Comparison of ENCODE assay signal across 8 cellular contexts in genomic region chr6:4358414-4359107, GRCh38.
A peak's percentile ranks its signal among the peaks of the same experiment; 100 is the strongest.
DNase-seq lines count a peak whose midpoint lies in the region; ATAC-seq and TF ChIP-seq lines count a peak whose summit lies in the region.

No MANE protein-coding gene starts in this region.

- 13 to 21% (median 14%) methylated on average over 13 of the region's 13 CpGs for WGBS in psoas muscle, 3 donors

- H3K9me3 ChIP-seq in BE2C, result no peaks in the 10 kb centered on the region
- H3K9me3 ChIP-seq in HUES48 (ENCODE audit: control insufficient read depth, insufficient read depth, low read length), result no peaks in the 10 kb centered on the region
- no peaks in the 10 kb centered on the region for H3K9me3 ChIP-seq in left ventricle myocardium inferior (replicated peaks)
- H3K9me3 ChIP-seq in psoas muscle, result no peaks in the 10 kb centered on the region
- H3K9me3 ChIP-seq in effector memory CD4-positive, alpha-beta T cell (ENCODE audit: control insufficient read depth, low read length), result no peaks in the 10 kb centered on the region

- H3K27me3 ChIP-seq in BE2C (no peaks in the 10 kb centered on the region), HUES48 (ENCODE audit: control insufficient read depth, insufficient read depth, low read length) (no peaks in the 10 kb centered on the region), left ventricle myocardium inferior (ENCODE audit: low read depth) (no peaks in the 10 kb centered on the region), psoas muscle (ENCODE audit: insufficient read depth in 3 of 3, low read length in 2 of 3) (no peaks in the 10 kb centered on the region)
- H3K27me3 ChIP-seq in effector memory CD4-positive, alpha-beta T cell (replicated peaks; ENCODE audit: control insufficient read depth, insufficient read depth, low read length, poor library complexity, severe bottlenecking), result no peaks in the 10 kb centered on the region

- ATAC-seq in psoas muscle, result peak; percentile 96 to 98 (median 96)

- peak; percentile 64 for DNase-seq in BE2C
- peak; percentile 97 for DNase-seq in amniotic epithelial cell (ENCODE audit: low read depth)
- peak; percentile 88 for DNase-seq in left ventricle myocardium inferior
- peak; percentile 94 to 97 for DNase-seq in psoas muscle
- DNase-seq in NK-92 treated with Interleukin-12 subunit alpha and Interleukin-12 subunit beta, amount 100 ng/mL, for 24 hours (lab: John Stamatoyannopoulos, UW), result no peak
- no peak for DNase-seq in effector memory CD4-positive, alpha-beta T cell
- DNase-seq in GM10266 (ENCODE audit: extremely low spot score), result no peak

- no peak for TF ChIP-seq CTCF in BE2C (IDR thresholded peaks at IDR 0.05; ENCODE audit: low read depth, low read length)
- no peak for TF ChIP-seq CTCF in left ventricle myocardium inferior (IDR thresholded peaks at IDR 0.05; ENCODE audit: borderline replicate concordance)
- TF ChIP-seq CTCF in psoas muscle (IDR thresholded peaks at IDR 0.05), result no peak
- TF ChIP-seq CTCF in GM10266 (IDR thresholded peaks at IDR 0.05; ENCODE audit: control insufficient read depth, insufficient read depth, low read depth, missing control alignments), result no peak

- H3K4me1 ChIP-seq in BE2C (no peaks in the 10 kb centered on the region), HUES48 (ENCODE audit: control insufficient read depth, insufficient read depth, low read length) (peaks cover 8% of the 10 kb centered on the region), left ventricle myocardium inferior (peaks cover 24% of the 10 kb centered on the region), psoas muscle (peaks cover 11% of the 10 kb centered on the region)
- H3K4me1 ChIP-seq in effector memory CD4-positive, alpha-beta T cell (ENCODE audit: control insufficient read depth, insufficient read depth, low read length, poor library complexity, severe bottlenecking), result no peaks in the 10 kb centered on the region

- H3K9ac ChIP-seq in HUES48 (ENCODE audit: low read depth, low read length), result no peak overlapping the region

- H3K27ac ChIP-seq in HUES48 (ENCODE audit: low read depth, low read length) (peak overlapping the region; percentile 75), left ventricle myocardium inferior (replicated peaks) (peak overlapping the region; percentile 94), psoas muscle (peak overlapping the region; percentile 99)
- H3K27ac ChIP-seq in effector memory CD4-positive, alpha-beta T cell (ENCODE audit: insufficient read depth, low read length, poor library complexity, severe bottlenecking), result no peak overlapping the region

- intact Hi-C loops in left ventricle myocardium inferior (cut with micrococcal nuclease), result no loop called here
- intact Hi-C loops in psoas muscle (cut with DNase I), result loop anchor here in 1 of 2 donors (10.0 kb wide), 2 partner anchors 74 to 416 kb away; partner anchors contain the start of gene CDYL

- H3K36me3 ChIP-seq in BE2C, result no peaks in the 10 kb centered on the region
- H3K36me3 ChIP-seq in HUES48 (ENCODE audit: control insufficient read depth, insufficient read depth, low read length), result no peaks in the 10 kb centered on the region
- no peaks in the 10 kb centered on the region for H3K36me3 ChIP-seq in left ventricle myocardium inferior
- no peaks in the 10 kb centered on the region for H3K36me3 ChIP-seq in psoas muscle (ENCODE audit: insufficient read depth in 1 of 2, low read depth in 1 of 2)
- no peaks in the 10 kb centered on the region for H3K36me3 ChIP-seq in effector memory CD4-positive, alpha-beta T cell (ENCODE audit: control insufficient read depth, insufficient read depth, low read length)

- no peak overlapping the region for H3K4me3 ChIP-seq in BE2C (ENCODE audit: low read depth, low read length)
- H3K4me3 ChIP-seq in HUES48 (ENCODE audit: low read depth, low read length), result no peak overlapping the region
- H3K4me3 ChIP-seq in left ventricle myocardium inferior, result peak overlapping the region; percentile 16
- peak overlapping the region; percentile 53 for H3K4me3 ChIP-seq in psoas muscle
- H3K4me3 ChIP-seq in effector memory CD4-positive, alpha-beta T cell (ENCODE audit: insufficient read depth, low read depth, low read length, poor library complexity, severe bottlenecking), result no peak overlapping the region

Comparison
In these comparisons a context has a peak if more than half of its experiments do, and no peak if none do; other contexts are left out.
1. DNase-seq: peak in BE2C (single experiment), amniotic epithelial cell (single experiment), left ventricle myocardium inferior (single experiment) and psoas muscle (2 of 2); none in NK-92 treated with Interleukin-12 subunit alpha and Interleukin-12 subunit beta, amount 100 ng/mL, for 24 hours (single experiment), effector memory CD4-positive, alpha-beta T cell (0 of 3) and GM10266 (single experiment).
2. H3K4me3 ChIP-seq: peak in left ventricle myocardium inferior (single experiment) and psoas muscle (single experiment); none in BE2C (single experiment), HUES48 (single experiment) and effector memory CD4-positive, alpha-beta T cell (single experiment).